In the genomic region with DNA sequence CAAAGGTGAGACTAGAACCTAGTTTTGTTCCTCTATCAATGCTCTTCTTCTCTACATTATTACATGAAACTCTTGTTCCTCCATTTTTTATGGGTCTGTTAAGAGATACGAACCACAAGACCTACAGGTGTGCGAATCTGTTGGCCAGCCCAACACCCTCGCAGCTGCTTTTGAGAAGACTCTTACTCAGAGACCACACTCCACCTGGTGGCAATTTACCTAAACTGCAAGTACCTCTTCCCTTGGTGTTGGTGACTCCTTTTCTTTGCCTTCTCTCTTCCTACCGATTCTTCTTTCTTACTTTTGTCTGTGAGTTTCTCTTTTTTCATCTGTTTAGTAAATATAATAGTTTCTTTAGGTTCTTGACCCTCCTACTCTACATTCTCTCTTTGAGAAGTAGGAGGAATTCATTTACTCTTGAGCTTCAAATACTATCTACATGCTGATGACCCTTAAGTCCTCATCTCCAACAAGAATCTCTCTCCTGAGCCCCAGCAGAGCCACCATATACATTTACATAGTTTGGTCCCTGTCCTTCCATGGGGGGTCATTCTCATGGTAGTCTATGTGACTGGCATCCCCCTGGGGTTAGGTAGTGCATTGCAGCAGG, we compare ENCODE assay signal across 8 cellular contexts.
DNase-seq lines count a peak whose midpoint lies in the region; ATAC-seq, FAIRE-seq and TF ChIP-seq lines count a peak whose summit lies in the region.

No MANE protein-coding gene starts in this region.

- no peak overlapping the region for H3K4me3 ChIP-seq in foreskin fibroblast (ENCODE audit: low read depth in 1 of 2, low read length in 2 of 2)
- H3K4me3 ChIP-seq in pancreas: no peak overlapping the region

- H3K4me1 Mint-ChIP-seq in activated T-cell treated with anti-CD3 and anti-CD28 coated beads, Interleukin-2, amount 50 U/mL, for 4 hours (ENCODE audit: low read depth): peaks cover 2% of the 10 kb centered on the region

- H3K9me3 Mint-ChIP-seq in activated T-cell treated with anti-CD3 and anti-CD28 coated beads, Interleukin-2, amount 50 U/mL, for 4 hours: no peaks in the 10 kb centered on the region

- H3K9me3 ChIP-seq in pancreas: no peaks in the 10 kb centered on the region

- peak; percentile 53 for TF ChIP-seq CTCF in foreskin fibroblast (IDR thresholded peaks at IDR 0.05; ENCODE audit: low read depth, low read length)
- peak; percentile 64 to 80 (median 68) for TF ChIP-seq CTCF in pancreas (IDR thresholded peaks at IDR 0.05)

- H3K36me3 Mint-ChIP-seq in activated T-cell treated with anti-CD3 and anti-CD28 coated beads, Interleukin-2, amount 50 U/mL, for 4 hours (ENCODE audit: insufficient read depth): no peaks in the 10 kb centered on the region

- H3K36me3 ChIP-seq in pancreas: no peaks in the 10 kb centered on the region

- no peaks in the 10 kb centered on the region for H3K27me3 ChIP-seq in pancreas

- no peak overlapping the region for H3K27ac ChIP-seq in pancreas

- peak; percentile 37 for FAIRE-seq in pancreas (lab: Jason Lieb, UNC)
- FAIRE-seq in urothelium cell line (lab: Jason Lieb, UNC): no peak

- 3% methylated on average over 4 of the region's 4 CpGs for WGBS in pancreas, 2 donors

- H3K4me1 ChIP-seq in pancreas: no peaks in the 10 kb centered on the region

- DNase-seq in DMS53 treated with DMSO at 0.1 percent for 48 hours (lab: John Stamatoyannopoulos, UW; ENCODE audit: unreplicated experiment) (peak; percentile 73), HT-29 (ENCODE audit: low spot score) (peak; percentile 75), OCI-M1 (lab: John Stamatoyannopoulos, UW) (peak; percentile 77), foreskin fibroblast (peak; percentile 12 to 70), pancreas (peak in 5 of 6 donors; percentile 66 to 79 (median 71)), urothelium cell line (ENCODE audit: low spot score) (peak; percentile 49)
- peak; percentile 46 for DNase-seq in activated T-cell treated with anti-CD3 and anti-CD28 coated beads, Interleukin-2, amount 50 U/mL, for 4 hours

- peaks cover 6% of the 10 kb centered on the region for H3K27me3 Mint-ChIP-seq in activated T-cell treated with anti-CD3 and anti-CD28 coated beads, Interleukin-2, amount 50 U/mL, for 4 hours (ENCODE audit: low read depth)

- peak; percentile 82 for ATAC-seq in GM21447 (IDR thresholded peaks at IDR 0.05; ENCODE audit: unreplicated experiment)
- peak; percentile 72 to 77 for ATAC-seq in activated T-cell treated with anti-CD3 and anti-CD28 coated beads, Interleukin-2, amount 50 U/mL, for 4 hours
- ATAC-seq in pancreas: peak; percentile 87 to 97 (median 94)

- H3K4me3 Mint-ChIP-seq in activated T-cell treated with anti-CD3 and anti-CD28 coated beads, Interleukin-2, amount 50 U/mL, for 4 hours: no peak overlapping the region

- intact Hi-C loops in pancreas (cut with DNase I): loop anchor here (5.0 to 10.0 kb wide), 2 partner anchors 390 to 398 kb away; no protein-coding TSS in a partner anchor
